8 cellular contexts compared by ENCODE assay signal in genomic region chr9:136117291-136118060, GRCh38. TPM values are rescaled to one million over a fixed set of nuclear protein-coding genes. Genes with fewer than 3 reads are reported as not detected.
A peak's percentile ranks its signal among the peaks of the same experiment; 100 is the strongest.
DNase-seq lines count a peak whose midpoint lies in the region; ATAC-seq and TF ChIP-seq lines count a peak whose summit lies in the region.

No MANE protein-coding gene starts in this region.

- TF ChIP-seq CTCF in WI38 (IDR thresholded peaks at IDR 0.05; ENCODE audit: low read depth, low read length) (no peak), glutamatergic neuron (IDR thresholded peaks at IDR 0.05; ENCODE audit: partially characterized antibody, unreplicated experiment) (no peak), sigmoid colon (IDR thresholded peaks at IDR 0.05) (no peak)

- 11 to 32% methylated on average over 30 of the region's 30 CpGs for WGBS in sigmoid colon, 2 donors

- H3K27ac Mint-ChIP-seq in glutamatergic neuron (ENCODE audit: unreplicated experiment), result peak overlapping the region; percentile 75

- no peak for TF ChIP-seq POLR2A in sigmoid colon (IDR thresholded peaks at IDR 0.05)

- H3K27me3 ChIP-seq in sigmoid colon, result no peaks in the 10 kb centered on the region

- DNase-seq in activated CD4-positive, alpha-beta T cell treated with anti-CD3 and anti-CD28 coated beads for 48 hours, result peak; percentile 61
- DNase-seq in activated CD4-positive, alpha-beta T cell treated with anti-CD3 and anti-CD28 coated beads, Interleukin-2, amount 50 U/mL, for 4 hours, result no peak
- no peak for DNase-seq in glutamatergic neuron
- DNase-seq in sigmoid colon, result no peak
- no peak for DNase-seq in NCI-H2029 (lab: John Stamatoyannopoulos, UW)

- no peaks in the 10 kb centered on the region for H3K4me1 Mint-ChIP-seq in glutamatergic neuron (ENCODE audit: low read depth, unreplicated experiment)

- H3K4me3 ChIP-seq in WI38 (ENCODE audit: low read depth, low read length), result peak overlapping the region; percentile 76
- peak overlapping the region; percentile 54 to 98 (median 88) for H3K4me3 ChIP-seq in sigmoid colon

- peaks cover 0 to 41% (median 30%) of the 10 kb centered on the region in 4 donors for H3K4me1 ChIP-seq in sigmoid colon

- H3K27me3 Mint-ChIP-seq in glutamatergic neuron (ENCODE audit: unreplicated experiment), result peaks cover 1% of the 10 kb centered on the region

- peak overlapping the region; percentile 93 to 99 (median 98) for H3K27ac ChIP-seq in sigmoid colon

- no peak for TF ChIP-seq EP300 in sigmoid colon (IDR thresholded peaks at IDR 0.05)

- H3K36me3 Mint-ChIP-seq in glutamatergic neuron (ENCODE audit: unreplicated experiment), result no peaks in the 10 kb centered on the region

- intact Hi-C loops in sigmoid colon (cut with DNase I), result loop anchor here (2.0 to 10.0 kb wide), 5 partner anchors 23 to 211 kb away; partner anchors contain the start of genes CAMSAP1, NACC2 and UBAC1

- H3K9me3 ChIP-seq in sigmoid colon, result no peaks in the 10 kb centered on the region

- H3K4me3 Mint-ChIP-seq in glutamatergic neuron (ENCODE audit: unreplicated experiment), result peak overlapping the region; percentile 79

- H3K36me3 ChIP-seq in sigmoid colon, result peaks cover 7 to 36% (median 16%) of the 10 kb centered on the region in 4 donors

- no peaks in the 10 kb centered on the region for H3K9me3 Mint-ChIP-seq in glutamatergic neuron (ENCODE audit: unreplicated experiment)

- ATAC-seq in HG03159 (IDR thresholded peaks at IDR 0.05; ENCODE audit: unreplicated experiment) (peak; percentile 1), HG03045 (IDR thresholded peaks at IDR 0.05; ENCODE audit: unreplicated experiment) (no peak)

RNA-seq across cellular contexts. Expression of gene TMEM250, which starts 1.2 kb away (rescaled TPM):
- total RNA-seq in glutamatergic neuron (ENCODE audit: unreplicated experiment) (16.0 TPM), sigmoid colon (10 to 100 TPM; 23.7 to 35.6 (median 30.2) TPM)
- 10 to 100 TPM; 25.4 to 48.4 (median 27.6) TPM for polyA plus RNA-seq in sigmoid colon

RNA-seq across cellular contexts. Expression of gene NACC2, which starts 22.4 kb away (rescaled TPM):
- total RNA-seq in glutamatergic neuron (ENCODE audit: unreplicated experiment) (3.9 TPM), sigmoid colon (10 to 100 TPM; 41.6 to 80.0 (median 65.4) TPM)
- polyA plus RNA-seq in sigmoid colon, result 10 to 100 TPM in 1 of 3 donors, 1 to 10 TPM in 2; 3.6 to 14.3 (median 5.1) TPM
